In the genomic region with DNA sequence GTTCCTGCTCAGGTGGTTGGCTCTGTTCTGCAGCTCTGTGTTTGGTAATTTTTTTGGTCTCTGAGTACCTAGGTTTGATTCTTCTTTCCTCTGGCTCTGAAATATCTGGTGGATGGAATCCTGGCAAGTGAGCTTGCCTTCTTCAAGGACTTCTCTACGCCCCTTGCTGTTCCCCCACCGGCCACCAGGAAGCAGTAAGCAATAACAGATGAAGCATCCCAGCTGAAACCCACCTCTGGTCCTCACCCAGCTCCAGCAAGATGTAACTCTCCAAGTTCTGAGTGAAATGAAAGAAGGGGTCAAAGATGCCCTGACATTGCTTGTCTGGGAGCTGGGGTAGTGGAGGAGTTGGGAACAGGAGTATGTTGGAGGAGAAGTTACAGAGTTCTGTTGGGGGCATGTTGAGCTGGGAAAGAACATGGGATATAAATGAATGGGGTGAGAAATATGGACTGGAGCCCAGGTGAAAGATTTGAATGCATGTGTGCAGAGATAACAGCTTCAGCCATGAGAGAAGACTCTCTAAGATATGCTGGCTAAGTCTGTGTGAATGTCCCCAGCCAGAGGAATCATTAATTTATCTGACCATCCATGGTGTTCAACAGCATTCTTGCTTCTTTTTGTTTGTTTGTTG, we compare ENCODE assay signal across 8 cellular contexts. TPM values are rescaled to one million over a fixed set of nuclear protein-coding genes. Genes with fewer than 3 reads are reported as not detected.
A peak's percentile ranks its signal among the peaks of the same experiment; 100 is the strongest.
DNase-seq lines count a peak whose midpoint lies in the region; ATAC-seq and TF ChIP-seq lines count a peak whose summit lies in the region.

No MANE protein-coding gene starts in this region.

- in situ Hi-C loops in brain microvascular endothelial cell (cut with HindIII; ENCODE audit: low pct_ligation_motif_present, low sequenced_read_pairs), result no loop called here

- peak; percentile 8 for DNase-seq in AG10803 (ENCODE audit: low read depth)
- DNase-seq in GM19240 (ENCODE audit: insufficient read length, low spot score), result peak; percentile 18
- DNase-seq in RPMI7951 (ENCODE audit: low read depth), result peak; percentile 18
- peak; percentile 25 for DNase-seq in brain microvascular endothelial cell
- DNase-seq in myocyte (ENCODE audit: low read depth), result peak; percentile 3

- H3K27ac ChIP-seq in brain microvascular endothelial cell, result no peak overlapping the region

- no peak overlapping the region for H3K4me3 ChIP-seq in AG10803 (ENCODE audit: low read length)
- no peak overlapping the region for H3K4me3 ChIP-seq in brain microvascular endothelial cell (ENCODE audit: low read depth, low read length)

- H3K27me3 ChIP-seq in brain microvascular endothelial cell (replicated peaks), result no peaks in the 10 kb centered on the region

- TF ChIP-seq CTCF in AG10803 (conservative IDR thresholded peaks at IDR 0.05; ENCODE audit: low read length), result peak; percentile 45
- TF ChIP-seq CTCF in brain microvascular endothelial cell (IDR thresholded peaks at IDR 0.05; ENCODE audit: low read depth, low read length, missing control alignments), result peak; percentile 74

- H3K36me3 ChIP-seq in brain microvascular endothelial cell (replicated peaks), result no peaks in the 10 kb centered on the region

- ATAC-seq in HG02623 (IDR thresholded peaks at IDR 0.05; ENCODE audit: unreplicated experiment) (no peak), GM19395 (IDR thresholded peaks at IDR 0.05; ENCODE audit: unreplicated experiment) (no peak), HG03196 (IDR thresholded peaks at IDR 0.05; ENCODE audit: unreplicated experiment) (no peak)

RNA-seq across cellular contexts. Expression of gene GLP1R, which starts 51.3 kb away (rescaled TPM):
- total RNA-seq in RPMI7951 (2014; rRNA removed; shearing (Covaris generic)), result not detected in 2 replicates
- total RNA-seq in myocyte, result 0.03 TPM in 1 of 2 replicates, not detected in the other
- not detected for polyA plus RNA-seq in myocyte (2012)
